13 cellular contexts compared by ENCODE assay signal in genomic region chr6:106739387-106739786, GRCh38.
A peak's percentile ranks its signal among the peaks of the same experiment; 100 is the strongest.
DNase-seq lines count a peak whose midpoint lies in the region; ATAC-seq and TF ChIP-seq lines count a peak whose summit lies in the region.
"Had no signal": no experiment of that assay in that cellular context is flagged by ENCODE, and none has a peak within 500 bp of the region (broad histone marks: within the 10 kb centered on the region; RNA-seq: fewer than 3 reads in every experiment).

No MANE protein-coding gene starts in this region.

- H3K4me3 ChIP-seq in LNCaP clone FGC (ENCODE audit: low read depth, low read length) = no peak overlapping the region
- no peak overlapping the region for H3K4me3 ChIP-seq in thyroid gland (replicated peaks in 1 of 3)

- H3K36me3 ChIP-seq in thyroid gland = no peaks in the 10 kb centered on the region

- TF ChIP-seq POLR2A in thyroid gland (IDR thresholded peaks at IDR 0.05) = peak in 1 of 2 donors; percentile 87

- H3K27ac ChIP-seq in thyroid gland = peak overlapping the region; percentile 91 to 97 (median 95)

- H3K4me1 ChIP-seq in thyroid gland = peaks cover 49 to 65% of the 10 kb centered on the region in 2 donors

- intact Hi-C loops in thyroid gland (cut with DNase I) = no loop called here

- H3K9me3 ChIP-seq in thyroid gland = no peaks in the 10 kb centered on the region

- ATAC-seq in left lobe of liver (peak; percentile 86), HG02973 (IDR thresholded peaks at IDR 0.05; ENCODE audit: unreplicated experiment) (no peak)

- no peaks in the 10 kb centered on the region for H3K27me3 ChIP-seq in thyroid gland

- in situ Hi-C loops in T47D (cut with HindIII; ENCODE audit: low pct_unique_long_range_greater_than_20kb, low sequenced_read_pairs) = no loop called here

- 42 to 48% methylated on average over 5 of the region's 5 CpGs for WGBS in thyroid gland, 2 donors

- TF ChIP-seq CTCF in LNCaP clone FGC (IDR thresholded peaks at IDR 0.05; ENCODE audit: control insufficient read depth, extremely low read depth, insufficient read depth) = peak; percentile 20; the same call in 1 of the 2 replicates
- TF ChIP-seq CTCF in thyroid gland (IDR thresholded peaks at IDR 0.05) = peak in 3 of 6 experiments; percentile 21 to 36 (median 34)

- DNase-seq in LNCaP clone FGC (ENCODE audit: low read depth) (peak; percentile 74), T47D (ENCODE audit: low read depth in 1 of 2, low spot score in 1 of 2) (peak; percentile 13 to 78), left lobe of liver (ENCODE audit: low spot score) (peak; percentile 93), thyroid gland (peak; percentile 95 to 97), NCI-H345 treated with DMSO at 0.1 percent for 48 hours (lab: John Stamatoyannopoulos, UW; ENCODE audit: unreplicated experiment) (no peak), SKM-1 (lab: John Stamatoyannopoulos, UW; ENCODE audit: unreplicated experiment) (no peak)
- DNase-seq: activated effector memory CD4-positive, alpha-beta T cell treated with anti-CD3 and anti-CD28 coated beads, Interleukin-2, amount 50 U/mL, for 16 hours; endodermal cell; GF-D8; mesenchymal stem cell; NCI-H524; stimulated activated CD4-positive, alpha-beta T cell treated with anti-CD3 and anti-CD28 coated beads, Interleukin-12 subunit alpha, Interleukin-12 subunit beta, amount 100 ng/mL, for 4 hours had no signal

Comparison
In these comparisons a context has a peak if more than half of its experiments do, and no peak if none do; other contexts are left out.
1. DNase-seq: peak in LNCaP clone FGC (single experiment), T47D (2 of 2), left lobe of liver (single experiment) and thyroid gland (2 of 2); none in NCI-H345 treated with DMSO at 0.1 percent for 48 hours (single experiment) and SKM-1 (single experiment).